ENCODE assay signal across 12 cellular contexts in genomic region chr4:105208556-105208955, GRCh38.
DNase-seq lines count a peak whose midpoint lies in the region; ATAC-seq and TF ChIP-seq lines count a peak whose summit lies in the region.
"Had no signal": no experiment of that assay in that cellular context is flagged by ENCODE, and none has a peak within 500 bp of the region (broad histone marks: within the 10 kb centered on the region; RNA-seq: fewer than 3 reads in every experiment).

No MANE protein-coding gene starts in this region.

- intact Hi-C loops in A673 (cut with micrococcal nuclease; ENCODE audit: unreplicated experiment), result no loop called here

- H3K9ac ChIP-seq in endodermal cell (ENCODE audit: extremely low read depth, low read length, poor library complexity, severe bottlenecking), result no peak overlapping the region
- H3K9ac ChIP-seq: BLaER1 treated with 17β-estradiol and CSF1 and Interleukin-3, amounts not matched to agents 10 nM and 100 nM had no signal

- H3K27ac ChIP-seq in A673 (ENCODE audit: low read depth, low read length, poor library complexity, severe bottlenecking) (no peak overlapping the region), endodermal cell (ENCODE audit: low read depth, low read length) (peak overlapping the region; percentile 11)
- H3K27ac ChIP-seq: 22Rv1; BLaER1 treated with 17β-estradiol and CSF1 and Interleukin-3, amounts not matched to agents 10 nM and 100 nM had no signal

- H3K27me3 Mint-ChIP-seq in endodermal cell (ENCODE audit: insufficient read depth), result no peaks in the 10 kb centered on the region
- H3K27me3 Mint-ChIP-seq in type B pancreatic cell, result no peaks in the 10 kb centered on the region
- H3K27me3 Mint-ChIP-seq: B cell had no signal

- no peak overlapping the region for H3K4me3 ChIP-seq in A673 (ENCODE audit: low read depth, low read length, poor library complexity, severe bottlenecking)
- no peak overlapping the region for H3K4me3 ChIP-seq in endodermal cell (ENCODE audit: low read length)
- H3K4me3 ChIP-seq: BLaER1 treated with 17β-estradiol and CSF1 and Interleukin-3, amounts not matched to agents 10 nM and 100 nM; HAP-1 had no signal

- TF ChIP-seq CTCF in A673 (conservative IDR thresholded peaks at IDR 0.05; ENCODE audit: low read depth, low read length) (no peak), endodermal cell (conservative IDR thresholded peaks at IDR 0.05) (no peak), type B pancreatic cell (conservative IDR thresholded peaks at IDR 0.05) (no peak)

- H3K9me3 Mint-ChIP-seq in endodermal cell (no peaks in the 10 kb centered on the region), type B pancreatic cell (peaks cover 5% of the 10 kb centered on the region)
- H3K9me3 Mint-ChIP-seq: CD8-positive, alpha-beta T cell had no signal

- DNase-seq in A673 (ENCODE audit: low spot score), result peak; percentile 93
- peak; percentile 14 for DNase-seq in NCI-H146 (lab: John Stamatoyannopoulos, UW)
- no peak for DNase-seq in endodermal cell
- no peak for DNase-seq in type B pancreatic cell (ENCODE audit: extremely low spot score, unreplicated experiment)
- no peak for DNase-seq in T-helper 9 cell
- no peak for DNase-seq in NCI-H2196 treated with DMSO at 0.1 percent for 48 hours (lab: John Stamatoyannopoulos, UW; ENCODE audit: unreplicated experiment)
- DNase-seq: CD8-positive, alpha-beta T cell had no signal

- H3K27me3 ChIP-seq in A673 (replicated peaks; ENCODE audit: insufficient read depth, low read depth, low read length, poor library complexity) (no peaks in the 10 kb centered on the region), endodermal cell (ENCODE audit: control insufficient read depth, insufficient read depth, low read length, poor library complexity, severe bottlenecking) (no peaks in the 10 kb centered on the region)
- H3K27me3 ChIP-seq: BLaER1 treated with 17β-estradiol and CSF1 and Interleukin-3, amounts not matched to agents 10 nM and 100 nM had no signal

- H3K27ac Mint-ChIP-seq in endodermal cell (no peak overlapping the region), type B pancreatic cell (peak overlapping the region; percentile 12)
- H3K27ac Mint-ChIP-seq: B cell; CD8-positive, alpha-beta T cell had no signal

- H3K4me3 Mint-ChIP-seq in endodermal cell, result no peak overlapping the region
- no peak overlapping the region for H3K4me3 Mint-ChIP-seq in type B pancreatic cell
- H3K4me3 Mint-ChIP-seq: B cell; CD8-positive, alpha-beta T cell had no signal

- H3K36me3 Mint-ChIP-seq in endodermal cell (ENCODE audit: low read depth), result no peaks in the 10 kb centered on the region
- H3K36me3 Mint-ChIP-seq in type B pancreatic cell, result peaks cover 44% of the 10 kb centered on the region

- POLR2A ChIA-PET in A673 (lab: Charles Lee; ENCODE audit: low non-redundant PET), result no interaction called here

- no TSS peak for BruUV-seq in A673 (replicated peaks; lab: Mats Ljungman, UMichigan)

- WGBS in endodermal cell (ENCODE audit: insufficient coverage in 1 of 2, insufficient read length in 1 of 2), 2 experiments, result 60 to 61% methylated on average over 1 to 5 of the region's 5 CpGs

- H3K4me1 ChIP-seq in A673 (ENCODE audit: insufficient read depth, low read length, poor library complexity, severe bottlenecking) (peaks cover 32% of the 10 kb centered on the region), endodermal cell (ENCODE audit: control insufficient read depth, insufficient read depth, low read length) (no peaks in the 10 kb centered on the region)

- H3K9me3 ChIP-seq in A673 (ENCODE audit: low read depth, low read length, poor library complexity, severe bottlenecking) (no peaks in the 10 kb centered on the region), endodermal cell (ENCODE audit: control insufficient read depth, low read length) (no peaks in the 10 kb centered on the region)
- H3K9me3 ChIP-seq: BLaER1 treated with 17β-estradiol and CSF1 and Interleukin-3, amounts not matched to agents 10 nM and 100 nM; HAP-1 had no signal

- CTCF ChIA-PET in A673 (lab: Charles Lee), result no interaction called here

- ATAC-seq in HG02759 (IDR thresholded peaks at IDR 0.05; ENCODE audit: unreplicated experiment), result no peak
- ATAC-seq: CD8-positive, alpha-beta T cell had no signal

- H3K4me1 Mint-ChIP-seq in endodermal cell (peaks cover 31% of the 10 kb centered on the region), type B pancreatic cell (ENCODE audit: unreplicated experiment) (peaks cover 25% of the 10 kb centered on the region)

- H3K36me3 ChIP-seq in A673 (ENCODE audit: insufficient read depth, low read length, poor library complexity, severe bottlenecking) (no peaks in the 10 kb centered on the region), endodermal cell (ENCODE audit: control insufficient read depth, insufficient read depth, low read length) (no peaks in the 10 kb centered on the region)
- H3K36me3 ChIP-seq: HAP-1 had no signal

Comparison
In these comparisons a context has a peak if more than half of its experiments do, and no peak if none do; other contexts are left out.
1. DNase-seq: peak in A673 (single experiment) and NCI-H146 (single experiment); none in endodermal cell (single experiment), type B pancreatic cell (single experiment), T-helper 9 cell (single experiment) and NCI-H2196 treated with DMSO at 0.1 percent for 48 hours (single experiment).